7 cellular contexts compared by ENCODE assay signal in genomic region chr6:35468980-35469710, GRCh38. TPM values are rescaled to one million over a fixed set of nuclear protein-coding genes. Genes with fewer than 3 reads are reported as not detected.
DNase-seq lines count a peak whose midpoint lies in the region; ATAC-seq and TF ChIP-seq lines count a peak whose summit lies in the region.
"Had no signal": no experiment of that assay in that cellular context is flagged by ENCODE, and none has a peak within 500 bp of the region (broad histone marks: within the 10 kb centered on the region; RNA-seq: fewer than 3 reads in every experiment).

No MANE protein-coding gene starts in this region.

- dilution Hi-C loops in mammary epithelial cell (cut with HindIII; ENCODE audit: low sequenced_read_pairs): no loop called here

- H3K4me2 ChIP-seq in mammary epithelial cell (ENCODE audit: insufficient read depth, low read depth, low read length) (peak overlapping the region; percentile 88), neural progenitor cell (peak overlapping the region; percentile 99)

- DNase-seq in NCI-H510A treated with DMSO at 0.1 percent for 48 hours (lab: John Stamatoyannopoulos, UW): peak; percentile 80
- no peak for DNase-seq in NCI-H510A (lab: John Stamatoyannopoulos, UW)
- DNase-seq in mammary epithelial cell: no peak
- no peak for DNase-seq in neural progenitor cell (ENCODE audit: low spot score)
- no peak for DNase-seq in SW480 (ENCODE audit: low spot score)

- no peaks in the 10 kb centered on the region for H3K27me3 ChIP-seq in mammary epithelial cell (ENCODE audit: insufficient read depth, low read length)
- peaks cover 6% of the 10 kb centered on the region for H3K27me3 ChIP-seq in neural progenitor cell

- in situ Hi-C loops in mammary epithelial cell (cut with MboI; ENCODE audit: low sequenced_read_pairs in 2 of 2): loop anchor here in 1 of 2 donors (5.0 kb wide), 1 partner anchor 172 kb away; the partner anchor contains the start of gene DEF6

- H3K27ac ChIP-seq in mammary epithelial cell (ENCODE audit: insufficient read depth, low read depth, low read length) (peak overlapping the region; percentile 81), neural progenitor cell (peak overlapping the region; percentile 84)

- H3K79me2 ChIP-seq in mammary epithelial cell (ENCODE audit: insufficient read depth, low read length): peaks cover 40% of the 10 kb centered on the region
- H3K79me2 ChIP-seq in neural progenitor cell (ENCODE audit: low read depth): peaks cover 45% of the 10 kb centered on the region

- peaks cover 32% of the 10 kb centered on the region for H3K4me1 Mint-ChIP-seq in neural progenitor cell

- peak overlapping the region; percentile 87 to 98 (median 95) for H3K4me3 ChIP-seq in mammary epithelial cell (replicated peaks in 1 of 3; ENCODE audit: insufficient read depth in 1 of 3, low read depth in 2 of 3, low read length in 3 of 3)
- H3K4me3 ChIP-seq in neural progenitor cell: peak overlapping the region; percentile 81

- ATAC-seq in GM21717 (IDR thresholded peaks at IDR 0.05; ENCODE audit: unreplicated experiment): no peak

- H3K9ac ChIP-seq in mammary epithelial cell (ENCODE audit: insufficient read depth, low read length): peak overlapping the region; percentile 95
- peak overlapping the region; percentile 94 for H3K9ac ChIP-seq in neural progenitor cell

- WGBS in mammary epithelial cell (ENCODE audit: low coverage, missing lambda C conversion rate): under 1% methylated on average over 19 of the region's 37 CpGs

- H3K36me3 Mint-ChIP-seq in neural progenitor cell: peaks cover 28% of the 10 kb centered on the region

- no peak for TF ChIP-seq CTCF in mammary epithelial cell (conservative IDR thresholded peaks at IDR 0.05 in 1 of 2, IDR thresholded peaks at IDR 0.05 in 1 of 2; ENCODE audit: extremely low read depth in 1 of 2, insufficient read depth in 1 of 2, low read depth in 1 of 2, low read length in 2 of 2)
- TF ChIP-seq CTCF in neural progenitor cell (IDR thresholded peaks at IDR 0.05): no peak

- H3K9me3 Mint-ChIP-seq in neural progenitor cell: no peaks in the 10 kb centered on the region

- CTCF ChIA-PET in mammary epithelial cell (lab: Charles Lee; ENCODE audit: low non-redundant PET): no interaction called here

- H3K27ac Mint-ChIP-seq in neural progenitor cell: peak overlapping the region; percentile 96

- H3K9me3 ChIP-seq in mammary epithelial cell (replicated peaks; ENCODE audit: insufficient read depth, low read length) (no peaks in the 10 kb centered on the region), neural progenitor cell (ENCODE audit: low read depth) (no peaks in the 10 kb centered on the region)

- H3K4me1 ChIP-seq in mammary epithelial cell (ENCODE audit: insufficient read depth, low read length): peaks cover 19% of the 10 kb centered on the region
- peaks cover 19% of the 10 kb centered on the region for H3K4me1 ChIP-seq in neural progenitor cell

- H3F3A ChIP-seq in neural progenitor cell (ENCODE audit: low read depth): peaks cover 72% of the 10 kb centered on the region

- H3K27me3 Mint-ChIP-seq in neural progenitor cell (ENCODE audit: insufficient read depth, low read depth): peaks cover 13% of the 10 kb centered on the region

- intact Hi-C loops in mammary epithelial cell (cut with micrococcal nuclease): loop anchor here (1.0 to 5.0 kb wide), 6 partner anchors 15 to 172 kb away; partner anchors contain the start of genes DEF6, PPARD and TEAD3

- H3K36me3 ChIP-seq in mammary epithelial cell (ENCODE audit: insufficient read depth, low read length) (peaks cover 12% of the 10 kb centered on the region), neural progenitor cell (no peaks in the 10 kb centered on the region)

- H3K4me3 Mint-ChIP-seq in neural progenitor cell: peak overlapping the region; percentile 93

- H2AFZ ChIP-seq in mammary epithelial cell (ENCODE audit: low read depth, low read length) (no peak overlapping the region), neural progenitor cell (replicated peaks) (no peak overlapping the region)

- BruUV-seq in mammary epithelial cell (replicated peaks; lab: Mats Ljungman, UMichigan): no TSS peak

- H4K20me1 ChIP-seq in mammary epithelial cell (ENCODE audit: insufficient read depth, low read length): no peaks in the 10 kb centered on the region
- H4K20me1 ChIP-seq in neural progenitor cell (ENCODE audit: low read depth): peaks cover 56% of the 10 kb centered on the region

RNA-seq across cellular contexts. Expression of gene RPL10A, which starts 0.9 kb away (rescaled TPM):
- total RNA-seq in mammary epithelial cell (1,000 to 10,000 TPM in 1 of 2 donors, 100 to 1,000 TPM in 1; 961 to 1,334 TPM), neural progenitor cell (ENCODE audit: low replicate concordance) (2,002 and 2,026 TPM in 2 replicates)
- 2,297 TPM for polyA plus RNA-seq in mammary epithelial cell
- polyA minus RNA-seq in mammary epithelial cell: 1,208 TPM

RNA-seq across cellular contexts. Expression of gene FANCE, which starts 17.0 kb away (rescaled TPM):
- total RNA-seq in mammary epithelial cell: 10 to 100 TPM in 1 of 2 donors, 1 to 10 TPM in 1; 3.7 to 12.8 TPM
- polyA plus RNA-seq in mammary epithelial cell: 8.8 TPM
- 8.8 TPM for polyA minus RNA-seq in mammary epithelial cell
- total RNA-seq in neural progenitor cell (ENCODE audit: low replicate concordance): 9.3 and 23.9 TPM in 2 replicates

RNA-seq across cellular contexts. Expression of gene TEAD3, which starts 27.7 kb away (rescaled TPM):
- total RNA-seq in mammary epithelial cell (10 to 100 TPM; 12.5 to 26.4 TPM), neural progenitor cell (ENCODE audit: low replicate concordance) (9.7 and 23.5 TPM in 2 replicates)
- polyA plus RNA-seq in mammary epithelial cell: 12.8 TPM
- polyA minus RNA-seq in mammary epithelial cell: 16.0 TPM

RNA-seq across cellular contexts. Expression of gene TULP1, which starts 43.6 kb away (rescaled TPM):
- total RNA-seq in mammary epithelial cell (not detected), neural progenitor cell (ENCODE audit: low replicate concordance) (0.46 TPM in 1 of 2 replicates, not detected in the other)
- not detected for polyA plus RNA-seq in mammary epithelial cell
- polyA minus RNA-seq in mammary epithelial cell: not detected
- total RNA-seq: Daoy had no signal
